In the genomic region with DNA sequence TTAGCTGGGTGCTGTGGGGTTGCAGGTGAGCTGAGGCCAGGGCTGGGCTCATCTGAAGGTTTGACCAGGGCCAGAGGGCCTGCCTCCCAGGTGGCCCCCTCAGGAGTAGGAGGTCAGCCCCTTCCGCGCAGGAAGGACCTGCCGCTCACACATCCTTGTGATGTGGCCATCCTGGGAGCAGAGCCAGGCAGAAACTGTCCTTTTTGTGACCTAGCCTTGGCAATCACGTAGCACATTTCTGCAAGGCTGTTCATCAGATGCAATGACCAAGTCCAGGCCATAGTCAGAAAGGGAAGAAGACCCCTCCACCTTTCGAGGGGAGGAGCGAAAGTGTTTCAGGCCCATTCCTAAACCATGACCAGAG, we compare ENCODE assay signal across 1 cellular context.
TF ChIP-seq lines count a peak whose summit lies in the region.

No MANE protein-coding gene starts in this region.

TF ChIP-seq in HepG2, 621 proteins besides CTCF, POLR2A, EP300 and RAD21:
- TF ChIP-seq HHEX (CRISPR knock-in tag; IDR thresholded peaks at IDR 0.05) (no peak), MTA1 (CRISPR knock-in tag; IDR thresholded peaks at IDR 0.05; ENCODE audit: borderline replicate concordance) (no peak), GPN1 (CRISPR knock-in tag; IDR thresholded peaks at IDR 0.05; ENCODE audit: borderline replicate concordance) (no peak), ZNF143 (CRISPR knock-in tag; IDR thresholded peaks at IDR 0.05) (no peak), ZNF350 (CRISPR knock-in tag; IDR thresholded peaks at IDR 0.05; ENCODE audit: borderline replicate concordance, low read depth) (no peak), MIER3 (CRISPR knock-in tag; IDR thresholded peaks at IDR 0.05; ENCODE audit: borderline replicate concordance) (no peak), ZNF367 (CRISPR knock-in tag; IDR thresholded peaks at IDR 0.05; ENCODE audit: borderline replicate concordance) (no peak), RFXANK (CRISPR knock-in tag; IDR thresholded peaks at IDR 0.05) (no peak), ZNF816 (CRISPR knock-in tag; IDR thresholded peaks at IDR 0.05; ENCODE audit: borderline replicate concordance) (no peak), MTA3 (CRISPR knock-in tag; IDR thresholded peaks at IDR 0.05) (no peak), MATR3 (CRISPR knock-in tag; IDR thresholded peaks at IDR 0.05) (no peak), KLF13 (CRISPR knock-in tag; IDR thresholded peaks at IDR 0.05) (no peak), ZSCAN21 (CRISPR knock-in tag; IDR thresholded peaks at IDR 0.05; ENCODE audit: borderline replicate concordance) (no peak)
- TF ChIP-seq, protein P1, sequence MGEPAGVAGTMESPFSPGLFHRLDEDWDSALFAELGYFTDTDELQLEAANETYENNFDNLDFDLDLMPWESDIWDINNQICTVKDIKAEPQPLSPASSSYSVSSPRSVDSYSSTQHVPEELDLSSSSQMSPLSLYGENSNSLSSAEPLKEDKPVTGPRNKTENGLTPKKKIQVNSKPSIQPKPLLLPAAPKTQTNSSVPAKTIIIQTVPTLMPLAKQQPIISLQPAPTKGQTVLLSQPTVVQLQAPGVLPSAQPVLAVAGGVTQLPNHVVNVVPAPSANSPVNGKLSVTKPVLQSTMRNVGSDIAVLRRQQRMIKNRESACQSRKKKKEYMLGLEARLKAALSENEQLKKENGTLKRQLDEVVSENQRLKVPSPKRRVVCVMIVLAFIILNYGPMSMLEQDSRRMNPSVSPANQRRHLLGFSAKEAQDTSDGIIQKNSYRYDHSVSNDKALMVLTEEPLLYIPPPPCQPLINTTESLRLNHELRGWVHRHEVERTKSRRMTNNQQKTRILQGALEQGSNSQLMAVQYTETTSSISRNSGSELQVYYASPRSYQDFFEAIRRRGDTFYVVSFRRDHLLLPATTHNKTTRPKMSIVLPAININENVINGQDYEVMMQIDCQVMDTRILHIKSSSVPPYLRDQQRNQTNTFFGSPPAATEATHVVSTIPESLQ (CRISPR knock-in tag; conservative IDR thresholded peaks at IDR 0.05), result no peak
- TF ChIP-seq, protein P2, sequence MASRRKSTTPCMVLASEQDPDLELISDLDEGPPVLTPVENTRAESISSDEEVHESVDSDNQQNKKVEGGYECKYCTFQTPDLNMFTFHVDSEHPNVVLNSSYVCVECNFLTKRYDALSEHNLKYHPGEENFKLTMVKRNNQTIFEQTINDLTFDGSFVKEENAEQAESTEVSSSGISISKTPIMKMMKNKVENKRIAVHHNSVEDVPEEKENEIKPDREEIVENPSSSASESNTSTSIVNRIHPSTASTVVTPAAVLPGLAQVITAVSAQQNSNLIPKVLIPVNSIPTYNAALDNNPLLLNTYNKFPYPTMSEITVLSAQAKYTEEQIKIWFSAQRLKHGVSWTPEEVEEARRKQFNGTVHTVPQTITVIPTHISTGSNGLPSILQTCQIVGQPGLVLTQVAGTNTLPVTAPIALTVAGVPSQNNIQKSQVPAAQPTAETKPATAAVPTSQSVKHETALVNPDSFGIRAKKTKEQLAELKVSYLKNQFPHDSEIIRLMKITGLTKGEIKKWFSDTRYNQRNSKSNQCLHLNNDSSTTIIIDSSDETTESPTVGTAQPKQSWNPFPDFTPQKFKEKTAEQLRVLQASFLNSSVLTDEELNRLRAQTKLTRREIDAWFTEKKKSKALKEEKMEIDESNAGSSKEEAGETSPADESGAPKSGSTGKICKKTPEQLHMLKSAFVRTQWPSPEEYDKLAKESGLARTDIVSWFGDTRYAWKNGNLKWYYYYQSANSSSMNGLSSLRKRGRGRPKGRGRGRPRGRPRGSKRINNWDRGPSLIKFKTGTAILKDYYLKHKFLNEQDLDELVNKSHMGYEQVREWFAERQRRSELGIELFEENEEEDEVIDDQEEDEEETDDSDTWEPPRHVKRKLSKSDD (CRISPR knock-in tag; IDR thresholded peaks at IDR 0.05; ENCODE audit: low read depth), result no peak
- TF ChIP-seq, protein P3, sequence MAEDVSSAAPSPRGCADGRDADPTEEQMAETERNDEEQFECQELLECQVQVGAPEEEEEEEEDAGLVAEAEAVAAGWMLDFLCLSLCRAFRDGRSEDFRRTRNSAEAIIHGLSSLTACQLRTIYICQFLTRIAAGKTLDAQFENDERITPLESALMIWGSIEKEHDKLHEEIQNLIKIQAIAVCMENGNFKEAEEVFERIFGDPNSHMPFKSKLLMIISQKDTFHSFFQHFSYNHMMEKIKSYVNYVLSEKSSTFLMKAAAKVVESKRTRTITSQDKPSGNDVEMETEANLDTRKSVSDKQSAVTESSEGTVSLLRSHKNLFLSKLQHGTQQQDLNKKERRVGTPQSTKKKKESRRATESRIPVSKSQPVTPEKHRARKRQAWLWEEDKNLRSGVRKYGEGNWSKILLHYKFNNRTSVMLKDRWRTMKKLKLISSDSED (CRISPR knock-in tag; IDR thresholded peaks at IDR 0.05), result no peak
- TF ChIP-seq, protein P4, sequence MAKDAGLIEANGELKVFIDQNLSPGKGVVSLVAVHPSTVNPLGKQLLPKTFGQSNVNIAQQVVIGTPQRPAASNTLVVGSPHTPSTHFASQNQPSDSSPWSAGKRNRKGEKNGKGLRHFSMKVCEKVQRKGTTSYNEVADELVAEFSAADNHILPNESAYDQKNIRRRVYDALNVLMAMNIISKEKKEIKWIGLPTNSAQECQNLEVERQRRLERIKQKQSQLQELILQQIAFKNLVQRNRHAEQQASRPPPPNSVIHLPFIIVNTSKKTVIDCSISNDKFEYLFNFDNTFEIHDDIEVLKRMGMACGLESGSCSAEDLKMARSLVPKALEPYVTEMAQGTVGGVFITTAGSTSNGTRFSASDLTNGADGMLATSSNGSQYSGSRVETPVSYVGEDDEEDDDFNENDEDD (CRISPR knock-in tag; IDR thresholded peaks at IDR 0.05; ENCODE audit: borderline replicate concordance), result no peak
